Comparison of ENCODE assay signal across 7 cellular contexts in the genomic region with DNA sequence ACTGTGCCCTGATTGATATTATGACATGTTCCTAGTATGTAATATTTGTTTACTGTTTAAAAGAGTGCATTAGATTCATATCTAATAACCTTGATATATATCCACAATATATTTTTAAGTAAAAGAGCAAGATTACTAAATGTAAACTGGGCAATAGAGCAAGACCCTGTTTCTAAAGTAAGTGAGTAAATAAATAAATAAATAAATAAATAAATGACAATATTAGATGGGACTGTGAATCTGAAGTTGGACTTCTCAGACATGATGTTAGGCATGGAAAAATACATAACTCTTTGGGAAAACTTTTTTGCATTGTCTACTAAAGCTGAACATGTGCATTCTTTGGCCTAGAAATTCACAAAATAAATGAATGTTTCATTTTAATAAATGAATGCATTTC.
"Had no signal": no experiment of that assay in that cellular context is flagged by ENCODE, and none has a peak within 500 bp of the region (broad histone marks: within the 10 kb centered on the region; RNA-seq: fewer than 3 reads in every experiment).

No MANE protein-coding gene starts in this region.

- ATAC-seq: GM12878 had no signal

- H3K4me3 ChIP-seq: GM12878 had no signal

- DNase-seq: GDM1, GF-D8 had no signal

- FAIRE-seq: GM12878, GM12891, GM12892, GM18507, GM19239 had no signal
